In the genomic region with DNA sequence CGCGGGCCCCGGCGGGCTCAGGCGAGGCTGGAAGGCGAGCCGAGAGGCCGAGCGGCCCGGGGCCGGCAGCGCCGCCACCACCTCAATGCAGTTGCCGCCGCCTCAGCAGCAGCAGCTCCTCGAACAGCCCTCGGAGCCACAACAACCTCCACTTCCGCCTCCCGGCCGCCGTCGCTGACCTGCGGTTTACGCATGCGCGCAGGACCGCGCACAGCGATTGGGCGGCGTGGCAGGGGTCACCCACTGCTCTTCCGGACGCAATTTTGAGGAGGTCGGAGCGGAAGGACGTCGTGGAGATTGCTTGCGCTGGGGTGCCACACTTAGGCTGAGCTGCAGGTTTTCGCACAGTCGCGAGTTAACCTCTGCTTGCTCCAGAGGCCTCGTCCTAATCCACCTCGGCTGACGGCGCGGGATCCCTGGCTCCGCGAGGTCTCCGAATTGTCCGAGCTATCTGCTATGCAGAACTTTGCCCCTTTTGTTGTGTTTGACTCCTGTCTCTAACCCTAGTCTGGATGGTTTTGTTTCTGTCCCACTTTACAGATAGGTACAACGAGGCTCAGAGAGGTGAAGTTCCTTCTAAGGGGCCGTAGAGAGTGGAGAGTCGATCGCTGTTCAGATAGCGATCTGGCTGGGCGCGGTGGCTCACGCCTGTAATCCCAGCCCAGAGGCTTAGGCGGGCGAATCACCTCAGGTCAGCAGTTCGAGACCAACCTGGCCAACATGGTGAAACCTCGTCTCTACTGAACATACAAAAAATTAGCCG, we compare ENCODE assay signal across 1 cellular context.
TF ChIP-seq lines count a peak whose summit lies in the region.

TSS of gene ACAD10 (plus strand) at position 243 of the 763 bp plus-strand sequence. CDS start 6,657 bp downstream, outside the sequence.
TSS of gene BRAP (minus strand) at position 146 of the 763 bp plus-strand sequence. CDS start 164 bp downstream, outside the sequence.

TF ChIP-seq in H1, 55 proteins besides CTCF, POLR2A, EP300 and RAD21 (continued from another document):
- TF ChIP-seq POU5F1 (IDR thresholded peaks at IDR 0.05; ENCODE audit: low read depth, low read length) (no peak), MAFK (IDR thresholded peaks at IDR 0.05; ENCODE audit: low read depth, low read length) (no peak), BRCA1 (IDR thresholded peaks at IDR 0.05; ENCODE audit: low read depth, low read length) (no peak), CTBP2 (IDR thresholded peaks at IDR 0.05; ENCODE audit: borderline replicate concordance, insufficient read depth, insufficient read length, low read length) (no peak), SUZ12 (IDR thresholded peaks at IDR 0.05; ENCODE audit: low read length) (no peak), CBX5 (IDR thresholded peaks at IDR 0.05; ENCODE audit: low read depth, low read length) (no peak)
- TF ChIP-seq, protein P1, sequence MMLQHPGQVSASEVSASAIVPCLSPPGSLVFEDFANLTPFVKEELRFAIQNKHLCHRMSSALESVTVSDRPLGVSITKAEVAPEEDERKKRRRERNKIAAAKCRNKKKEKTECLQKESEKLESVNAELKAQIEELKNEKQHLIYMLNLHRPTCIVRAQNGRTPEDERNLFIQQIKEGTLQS (IDR thresholded peaks at IDR 0.05; ENCODE audit: insufficient read depth, low read depth, low read length): no peak
